ENCODE assay signal across 1 cellular context in the genomic region with DNA sequence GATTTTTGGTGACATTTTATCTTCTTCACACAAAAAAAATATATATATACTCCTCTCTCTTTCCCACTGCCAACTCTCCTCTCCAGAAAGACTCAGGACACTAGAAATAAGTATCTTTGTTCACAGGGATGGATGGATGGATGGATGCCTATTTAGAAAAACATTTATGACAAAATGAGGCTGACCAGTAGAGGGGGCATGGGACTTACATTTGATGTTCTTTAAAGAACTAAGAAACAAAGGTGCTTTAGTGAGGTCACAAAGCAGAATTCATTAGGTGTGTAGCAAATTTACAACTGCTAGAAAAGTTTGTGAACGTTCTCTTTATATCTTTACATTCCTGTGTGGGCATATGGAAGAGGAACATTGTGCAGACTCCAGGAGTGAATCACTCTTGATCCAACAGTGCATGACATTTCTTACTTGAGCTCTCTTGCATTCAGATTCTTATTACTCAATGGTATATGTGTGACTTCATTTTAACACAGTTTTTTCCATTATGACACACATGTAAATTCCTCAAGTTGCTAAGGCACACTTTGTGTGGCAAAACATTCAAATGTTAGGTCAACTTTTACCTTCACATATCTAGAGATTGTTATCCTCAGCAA.
TF ChIP-seq lines count a peak whose summit lies in the region.

No MANE protein-coding gene starts in this region.

TF ChIP-seq in H1, 55 proteins besides CTCF, POLR2A, EP300 and RAD21 (continued from another document):
- TF ChIP-seq RBBP5 (IDR thresholded peaks at IDR 0.05; ENCODE audit: borderline replicate concordance, low read depth, low read length) (no peak), SIN3A (conservative IDR thresholded peaks at IDR 0.05 in 1 of 2, IDR thresholded peaks at IDR 0.05 in 1 of 2; ENCODE audit: low read depth in 1 of 2, low read length in 2 of 2) (no peak), GABPA (IDR thresholded peaks at IDR 0.05; ENCODE audit: borderline replicate concordance, insufficient read depth, low read length) (no peak), HDAC6 (IDR thresholded peaks at IDR 0.05; ENCODE audit: low read depth, low read length) (no peak), SUZ12 (IDR thresholded peaks at IDR 0.05; ENCODE audit: low read length) (no peak), SP4 (IDR thresholded peaks at IDR 0.05; ENCODE audit: low read length) (no peak), TCF12 (IDR thresholded peaks at IDR 0.05; ENCODE audit: low read depth, low read length) (no peak), GTF2F1 (IDR thresholded peaks at IDR 0.05; ENCODE audit: borderline replicate concordance, low read depth, low read length) (no peak), JUN (IDR thresholded peaks at IDR 0.05; ENCODE audit: low read depth, low read length) (no peak), CBX5 (IDR thresholded peaks at IDR 0.05; ENCODE audit: low read depth, low read length) (no peak), POLR2AphosphoS5 (IDR thresholded peaks at IDR 0.05; ENCODE audit: low read depth, low read length) (no peak)
- TF ChIP-seq, protein P1, sequence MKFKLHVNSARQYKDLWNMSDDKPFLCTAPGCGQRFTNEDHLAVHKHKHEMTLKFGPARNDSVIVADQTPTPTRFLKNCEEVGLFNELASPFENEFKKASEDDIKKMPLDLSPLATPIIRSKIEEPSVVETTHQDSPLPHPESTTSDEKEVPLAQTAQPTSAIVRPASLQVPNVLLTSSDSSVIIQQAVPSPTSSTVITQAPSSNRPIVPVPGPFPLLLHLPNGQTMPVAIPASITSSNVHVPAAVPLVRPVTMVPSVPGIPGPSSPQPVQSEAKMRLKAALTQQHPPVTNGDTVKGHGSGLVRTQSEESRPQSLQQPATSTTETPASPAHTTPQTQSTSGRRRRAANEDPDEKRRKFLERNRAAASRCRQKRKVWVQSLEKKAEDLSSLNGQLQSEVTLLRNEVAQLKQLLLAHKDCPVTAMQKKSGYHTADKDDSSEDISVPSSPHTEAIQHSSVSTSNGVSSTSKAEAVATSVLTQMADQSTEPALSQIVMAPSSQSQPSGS (IDR thresholded peaks at IDR 0.05; ENCODE audit: low read length), result no peak
